In the genomic region with DNA sequence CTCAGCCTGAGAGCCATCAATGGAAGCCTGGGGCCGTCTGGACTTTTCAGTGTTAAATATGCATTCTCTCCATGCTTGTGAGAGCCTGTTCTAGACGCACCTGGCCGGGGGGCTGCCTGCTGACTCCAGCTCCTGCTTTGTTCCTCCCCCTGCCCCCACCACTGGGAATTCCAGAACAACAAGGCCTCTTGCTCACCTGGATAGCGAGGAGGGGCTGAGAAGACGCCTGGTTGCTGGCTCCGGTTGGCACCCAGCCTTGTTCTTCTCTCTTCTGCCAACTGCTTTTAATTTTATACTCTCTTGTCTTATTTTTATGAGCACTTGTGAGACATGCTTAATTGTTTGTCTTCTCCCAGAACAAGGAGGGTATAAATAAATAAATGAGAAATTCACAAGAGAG, we compare ENCODE assay signal across 9 cellular contexts.
"Had no signal": no experiment of that assay in that cellular context is flagged by ENCODE, and none has a peak within 500 bp of the region (broad histone marks: within the 10 kb centered on the region; RNA-seq: fewer than 3 reads in every experiment).

No MANE protein-coding gene starts in this region.

- H3K4me3 ChIP-seq: gastroesophageal sphincter, psoas muscle, transverse colon had no signal

- H3K36me3 Mint-ChIP-seq: activated naive CD4-positive, alpha-beta T cell treated with anti-CD3 and anti-CD28 coated beads, Interleukin-2, amount 10 ng/mL, durations not matched to agents 7 days and 5 days had no signal

- H3K27ac Mint-ChIP-seq: activated naive CD4-positive, alpha-beta T cell treated with anti-CD3 and anti-CD28 coated beads, Interleukin-2, amount 10 ng/mL, durations not matched to agents 7 days and 5 days; activated T-helper 2 cell treated with anti-CD3 and anti-CD28 coated beads, Interferon-gamma antibody, Interleukin-2, Interleukin-4, amounts not matched to agents 10 μg/mL and 5 μg/mL and 100 μg/mL, durations not matched to agents 14 hours and 24 hours and 36 hours; effector memory CD8-positive, alpha-beta T cell; T-helper 2 cell treated with Interferon-gamma antibody and Interleukin-4, amounts not matched to agents 5 μg/mL and 100 μg/mL, for 36 hours had no signal

- H3K4me3 Mint-ChIP-seq: activated naive CD4-positive, alpha-beta T cell treated with anti-CD3 and anti-CD28 coated beads, Interleukin-2, amount 10 ng/mL, durations not matched to agents 7 days and 5 days; effector memory CD8-positive, alpha-beta T cell; T-helper 2 cell treated with Interferon-gamma antibody and Interleukin-4, amounts not matched to agents 5 μg/mL and 100 μg/mL, for 36 hours had no signal

- H3K9me3 Mint-ChIP-seq: activated naive CD4-positive, alpha-beta T cell treated with anti-CD3 and anti-CD28 coated beads, Interleukin-2, amount 10 ng/mL, durations not matched to agents 7 days and 5 days; activated T-helper 2 cell treated with anti-CD3 and anti-CD28 coated beads, Interferon-gamma antibody, Interleukin-2, Interleukin-4, amounts not matched to agents 10 μg/mL and 5 μg/mL and 100 μg/mL, durations not matched to agents 14 hours and 24 hours and 36 hours; effector memory CD8-positive, alpha-beta T cell; nephron; T-helper 2 cell treated with Interferon-gamma antibody and Interleukin-4, amounts not matched to agents 5 μg/mL and 100 μg/mL, for 36 hours had no signal

- H3K36me3 ChIP-seq: gastroesophageal sphincter, transverse colon had no signal

- H3K27ac ChIP-seq: epithelial cell of prostate, gastroesophageal sphincter, psoas muscle, transverse colon had no signal

- H3K9me3 ChIP-seq: gastroesophageal sphincter, psoas muscle, transverse colon had no signal
